1 cellular context compared by ENCODE assay signal in genomic region chr4:2809610-2810180, GRCh38.
TF ChIP-seq lines count a peak whose summit lies in the region.

No MANE protein-coding gene starts in this region.

TF ChIP-seq in GM12878, 131 proteins besides CTCF, POLR2A, EP300 and RAD21:
- 0 out of 2 replicates have a peak, but pooled peaks have one; percentile 12 for TF ChIP-seq NR2F1 (conservative IDR thresholded peaks at IDR 0.05)
- 0 out of 2 replicates have a peak, but pooled peaks have one; percentile 22 for TF ChIP-seq PAX5 (IDR thresholded peaks at IDR 0.05; ENCODE audit: borderline replicate concordance, low read depth, low read length)
- no peak for TF ChIP-seq EGR1 (IDR thresholded peaks at IDR 0.05; ENCODE audit: borderline replicate concordance in 1 of 2, low read depth in 2 of 2, low read length in 2 of 2)
- TF ChIP-seq NBN (IDR thresholded peaks at IDR 0.05), result no peak
- no peak for TF ChIP-seq ESRRA (IDR thresholded peaks at IDR 0.05; ENCODE audit: low read length)
- TF ChIP-seq IRF4 (IDR thresholded peaks at IDR 0.05; ENCODE audit: low read depth, low read length), result no peak
TF ChIP-seq in GM12878: peak in this region for 2.
